11 cellular contexts compared by ENCODE assay signal in the genomic region with DNA sequence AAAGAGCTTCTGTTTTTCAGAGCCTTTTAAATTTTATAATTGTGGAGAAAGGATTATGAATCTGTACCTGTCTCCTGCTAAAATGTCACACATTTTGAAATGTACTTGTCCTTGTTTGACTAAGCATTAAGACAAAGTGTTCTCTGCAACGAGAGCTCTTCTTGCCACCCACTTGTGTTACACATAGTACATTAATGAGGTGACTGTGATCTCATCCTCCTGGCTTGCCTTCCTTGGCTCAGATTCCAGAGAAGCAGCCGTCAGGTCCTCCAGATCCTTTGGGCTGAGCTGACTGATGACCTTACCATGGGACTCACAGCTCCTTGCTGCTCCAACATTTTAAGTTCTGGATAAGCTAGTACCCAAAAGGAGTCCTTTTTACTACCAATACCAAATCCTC.
DNase-seq lines count a peak whose midpoint lies in the region; ATAC-seq and TF ChIP-seq lines count a peak whose summit lies in the region.
"Had no signal": no experiment of that assay in that cellular context is flagged by ENCODE, and none has a peak within 500 bp of the region (broad histone marks: within the 10 kb centered on the region; RNA-seq: fewer than 3 reads in every experiment).

No MANE protein-coding gene starts in this region.

- H3K4me3 ChIP-seq in PC-9: no peak overlapping the region

- 0 out of 2 replicates have a peak, but pooled peaks cover 5% of the 10 kb centered on the region for H3K9me2 ChIP-seq in PC-9 (ENCODE audit: insufficient read depth)

- no peaks in the 10 kb centered on the region for H3K9me3 ChIP-seq in PC-9 (ENCODE audit: insufficient read depth, low read depth)

- no peak for ATAC-seq in GM18511 (IDR thresholded peaks at IDR 0.05; ENCODE audit: unreplicated experiment)

- peak overlapping the region; percentile 63 for H3K27ac ChIP-seq in epithelial cell of prostate
- no peak overlapping the region for H3K27ac ChIP-seq in PC-9

- H3K4me2 ChIP-seq in PC-9: no peak overlapping the region

- peak; percentile 74 for DNase-seq in DMS53 (lab: John Stamatoyannopoulos, UW)
- DNase-seq in NCI-H510A treated with DMSO at 0.1 percent for 48 hours (lab: John Stamatoyannopoulos, UW): peak; percentile 27
- peak; percentile 43 for DNase-seq in epithelial cell of prostate (ENCODE audit: low read depth, low spot score)
- DNase-seq in myocyte (ENCODE audit: low read depth): peak; percentile 84
- DNase-seq in NCI-H1436 (lab: John Stamatoyannopoulos, UW): no peak
- no peak for DNase-seq in PC-9
- no peak for DNase-seq in MV-4-11 (lab: John Stamatoyannopoulos, UW)
- DNase-seq: activated CD4-positive, alpha-beta T cell treated with anti-CD3 and anti-CD28 coated beads for 48 hours; DND-41; stimulated activated CD4-positive, alpha-beta T cell treated with anti-CD3 and anti-CD28 coated beads, Interleukin-2, amount 100 ng/mL, for 48 hours had no signal

- intact Hi-C loops in PC-9 (cut with micrococcal nuclease; ENCODE audit: unreplicated experiment): no loop called here

- no peak for TF ChIP-seq CTCF in PC-9 (conservative IDR thresholded peaks at IDR 0.05)

- POLR2A ChIA-PET in PC-9 (lab: Charles Lee; ENCODE audit: unreplicated experiment): no interaction called here

- H3F3A ChIP-seq in PC-9 (ENCODE audit: insufficient read depth, low read depth): 0 out of 2 replicates have a peak, but pooled peaks cover 3% of the 10 kb centered on the region

- CTCF ChIA-PET in PC-9 (lab: Charles Lee): no interaction called here

- no peaks in the 10 kb centered on the region for H3K4me1 ChIP-seq in PC-9 (replicated peaks; ENCODE audit: insufficient read depth)

- H3K36me3 ChIP-seq in PC-9 (ENCODE audit: low read depth): no peaks in the 10 kb centered on the region

- no TSS peak for BruUV-seq in PC-9 (replicated peaks; lab: Mats Ljungman, UMichigan)

- no peaks in the 10 kb centered on the region for H4K20me1 ChIP-seq in PC-9 (ENCODE audit: insufficient read depth)

- no peaks in the 10 kb centered on the region for H3K79me2 ChIP-seq in PC-9 (ENCODE audit: low read depth)

- H3K27me3 ChIP-seq in PC-9 (ENCODE audit: insufficient read depth, low read depth): no peaks in the 10 kb centered on the region

- no peak overlapping the region for H2AFZ ChIP-seq in PC-9

Comparison
In these comparisons a context has a peak if more than half of its experiments do, and no peak if none do; other contexts are left out.
1. DNase-seq: peak in DMS53 (single experiment), NCI-H510A treated with DMSO at 0.1 percent for 48 hours (single experiment), epithelial cell of prostate (single experiment) and myocyte (single experiment); none in NCI-H1436 (single experiment), PC-9 (0 of 2) and MV-4-11 (single experiment).